1 cellular context compared by ENCODE assay signal in genomic region chr16:82704369-82704768, GRCh38.
TF ChIP-seq lines count a peak whose summit lies in the region.

No MANE protein-coding gene starts in this region.

TF ChIP-seq in GM23338, 12 proteins besides CTCF, POLR2A, EP300 and RAD21 (continued from another document):
- TF ChIP-seq ZNF462 (CRISPR knock-in tag; IDR thresholded peaks at IDR 0.05) (no peak), EZH2phosphoT487 (IDR thresholded peaks at IDR 0.05; ENCODE audit: unreplicated experiment) (no peak)
